Comparison of ENCODE assay signal across 1 cellular context in genomic region chr1:35808376-35809155, GRCh38.
TF ChIP-seq lines count a peak whose summit lies in the region.

No MANE protein-coding gene starts in this region.

TF ChIP-seq in HepG2, 621 proteins besides CTCF, POLR2A, EP300 and RAD21 (continued from another document and continues in another):
- TF ChIP-seq AHDC1 (CRISPR knock-in tag; IDR thresholded peaks at IDR 0.05; ENCODE audit: borderline replicate concordance) = 0 out of 2 replicates have a peak, but pooled peaks have one; percentile 18
- no peak for TF ChIP-seq ZNF720 (CRISPR knock-in tag; IDR thresholded peaks at IDR 0.05)
- TF ChIP-seq ZGPAT (CRISPR knock-in tag; IDR thresholded peaks at IDR 0.05) = no peak
- no peak for TF ChIP-seq HMG20B (CRISPR knock-in tag; conservative IDR thresholded peaks at IDR 0.05)
- TF ChIP-seq EZH2 (conservative IDR thresholded peaks at IDR 0.05; ENCODE audit: low read depth, low read length) = no peak
- no peak for TF ChIP-seq ZFP36L1 (CRISPR knock-in tag; IDR thresholded peaks at IDR 0.05)
- TF ChIP-seq HIC2 (CRISPR knock-in tag; IDR thresholded peaks at IDR 0.05; ENCODE audit: low read depth) = no peak
- TF ChIP-seq TMF1 (CRISPR knock-in tag; IDR thresholded peaks at IDR 0.05; ENCODE audit: low read depth) = no peak
- no peak for TF ChIP-seq ZNF276 (CRISPR knock-in tag; IDR thresholded peaks at IDR 0.05; ENCODE audit: low read depth)
- TF ChIP-seq FUBP1 (CRISPR knock-in tag; IDR thresholded peaks at IDR 0.05; ENCODE audit: borderline replicate concordance) = no peak
- TF ChIP-seq ZFP41 (CRISPR knock-in tag; IDR thresholded peaks at IDR 0.05; ENCODE audit: borderline replicate concordance) = no peak
- no peak for TF ChIP-seq ZFP82 (CRISPR knock-in tag; IDR thresholded peaks at IDR 0.05; ENCODE audit: borderline replicate concordance)
- no peak for TF ChIP-seq GLMP (CRISPR knock-in tag; IDR thresholded peaks at IDR 0.05; ENCODE audit: borderline replicate concordance)
- no peak for TF ChIP-seq ZBTB39 (CRISPR knock-in tag; IDR thresholded peaks at IDR 0.05)
- no peak for TF ChIP-seq MTA1 (CRISPR knock-in tag; IDR thresholded peaks at IDR 0.05; ENCODE audit: borderline replicate concordance)
- 0 out of 2 replicates have a peak, but pooled peaks have one; percentile 35 for TF ChIP-seq MYPOP (CRISPR knock-in tag; IDR thresholded peaks at IDR 0.05)
- no peak for TF ChIP-seq RORA (CRISPR knock-in tag; IDR thresholded peaks at IDR 0.05)
- no peak for TF ChIP-seq REST (IDR thresholded peaks at IDR 0.05; ENCODE audit: borderline replicate concordance in 1 of 2, low read depth in 1 of 2, low read length in 2 of 2)
- TF ChIP-seq ZNF775 (CRISPR knock-in tag; IDR thresholded peaks at IDR 0.05; ENCODE audit: borderline replicate concordance) = no peak
- TF ChIP-seq ZNF337 (CRISPR knock-in tag; IDR thresholded peaks at IDR 0.05; ENCODE audit: borderline replicate concordance, low read depth) = no peak
- TF ChIP-seq ZNF710 (CRISPR knock-in tag; IDR thresholded peaks at IDR 0.05; ENCODE audit: borderline replicate concordance) = no peak
- no peak; the same call in 1 of the 2 replicates for TF ChIP-seq ZNF160 (CRISPR knock-in tag; IDR thresholded peaks at IDR 0.05)
- no peak for TF ChIP-seq PAWR (CRISPR knock-in tag; IDR thresholded peaks at IDR 0.05; ENCODE audit: borderline replicate concordance)
- no peak for TF ChIP-seq ZNF644 (CRISPR knock-in tag; IDR thresholded peaks at IDR 0.05; ENCODE audit: low read depth)
- TF ChIP-seq ZNF263 (CRISPR knock-in tag; IDR thresholded peaks at IDR 0.05) = no peak
- TF ChIP-seq ARHGAP35 (CRISPR knock-in tag; IDR thresholded peaks at IDR 0.05; ENCODE audit: borderline replicate concordance) = no peak
- TF ChIP-seq ZNF788 (CRISPR knock-in tag; IDR thresholded peaks at IDR 0.05; ENCODE audit: borderline replicate concordance) = 0 out of 2 replicates have a peak, but pooled peaks have one; percentile 35
- no peak for TF ChIP-seq SIN3B (IDR thresholded peaks at IDR 0.05; ENCODE audit: low read length)
- TF ChIP-seq HOXA7 (CRISPR knock-in tag; IDR thresholded peaks at IDR 0.05) = no peak
- no peak for TF ChIP-seq FOSL2 (CRISPR knock-in tag; IDR thresholded peaks at IDR 0.05)
- TF ChIP-seq MXD1 (CRISPR knock-in tag; IDR thresholded peaks at IDR 0.05) = 0 out of 2 replicates have a peak, but pooled peaks have one; percentile 55
